Comparison of ENCODE assay signal across 13 cellular contexts in genomic region chr13:87884874-87885273, GRCh38.
DNase-seq lines count a peak whose midpoint lies in the region; ATAC-seq, FAIRE-seq and TF ChIP-seq lines count a peak whose summit lies in the region.
"Had no signal": no experiment of that assay in that cellular context is flagged by ENCODE, and none has a peak within 500 bp of the region (broad histone marks: within the 10 kb centered on the region; RNA-seq: fewer than 3 reads in every experiment).

No MANE protein-coding gene starts in this region.

- in situ Hi-C loops in HAP-1 (cut with MboI; ENCODE audit: low sequenced_read_pairs) = no loop called here

- H3K27ac ChIP-seq in GM23338 (ENCODE audit: low read depth) (no peak overlapping the region), H1 (ENCODE audit: low read depth, low read length) (no peak overlapping the region), neural cell (ENCODE audit: low read length) (peak overlapping the region; percentile 85)

- TF ChIP-seq RAD21 in H1 (IDR thresholded peaks at IDR 0.05 in 1 of 2, conservative IDR thresholded peaks at IDR 0.05 in 1 of 2; ENCODE audit: low read depth in 2 of 2, low read length in 2 of 2) (no peak), neural cell (conservative IDR thresholded peaks at IDR 0.05) (peak; percentile 48)

- H2BK12ac ChIP-seq in H1 (ENCODE audit: low read depth, low read length) = no peak overlapping the region

- no peak overlapping the region for H2BK15ac ChIP-seq in H1 (ENCODE audit: low read length)

- H3K9me3 Mint-ChIP-seq in GM23338 = no peaks in the 10 kb centered on the region
- H3K9me3 Mint-ChIP-seq: dendritic cell treated with granulocyte-macrophage colony-stimulating factor and Interleukin-4, amounts not matched to agents 40 ng/mL and 50 ng/mL, for 4 days had no signal

- H3K14ac ChIP-seq in H1 (ENCODE audit: insufficient read length) = no peak overlapping the region

- peak; percentile 78 for ATAC-seq in GM23338
- ATAC-seq: mucosa of descending colon had no signal

- no peaks in the 10 kb centered on the region for H3K36me3 ChIP-seq in GM23338 (ENCODE audit: insufficient read depth)
- H3K36me3 ChIP-seq in H1 (ENCODE audit: control insufficient read depth in 2 of 4, insufficient read depth in 4 of 4, low read length in 3 of 4) = no peaks in the 10 kb centered on the region
- no peaks in the 10 kb centered on the region for H3K36me3 ChIP-seq in neural cell (ENCODE audit: insufficient read depth, low read length)
- no peaks in the 10 kb centered on the region for H3K36me3 ChIP-seq in HAP-1 (replicated peaks)

- H4K5ac ChIP-seq in H1 (ENCODE audit: insufficient read length, low read depth, low read length) = no peak overlapping the region

- H3K4ac ChIP-seq in H1 (replicated peaks; ENCODE audit: insufficient read length, low read depth, low read length) = no peak overlapping the region

- H3K4me1 Mint-ChIP-seq in GM23338 = peaks cover 9% of the 10 kb centered on the region; the same call in 2 of the 3 replicates

- no peak overlapping the region for H2BK120ac ChIP-seq in H1 (replicated peaks; ENCODE audit: low read depth, low read length)

- no peak for TF ChIP-seq POLR2A in H1 (IDR thresholded peaks at IDR 0.05; ENCODE audit: control extremely low read depth in 1 of 2, low read depth in 2 of 2, low read length in 2 of 2)

- no peaks in the 10 kb centered on the region for H3K79me1 ChIP-seq in H1 (ENCODE audit: low read depth, low read length)

- H3K56ac ChIP-seq in H1 (replicated peaks; ENCODE audit: insufficient read length, low read depth, low read length) = no peak overlapping the region

- H3K9me2 ChIP-seq in GM23338 (ENCODE audit: insufficient read depth) (no peaks in the 10 kb centered on the region), neural cell (ENCODE audit: insufficient read depth, low read length) (no peaks in the 10 kb centered on the region)

- H3K9me3 ChIP-seq in H1 (ENCODE audit: insufficient read depth in 2 of 2, low read depth in 1 of 2, low read length in 1 of 2) = no peaks in the 10 kb centered on the region
- H3K9me3 ChIP-seq in neural cell (ENCODE audit: low read length) = no peaks in the 10 kb centered on the region
- H3K9me3 ChIP-seq in HAP-1 = no peaks in the 10 kb centered on the region
- H3K9me3 ChIP-seq: mucosa of descending colon had no signal

- POLR2A ChIA-PET in H1 (lab: Charles Lee; ENCODE audit: partially characterized antibody) = no interaction called here

- no peak overlapping the region for H2AK5ac ChIP-seq in H1 (ENCODE audit: low read depth, low read length)

- CTCF ChIA-PET in H1 (lab: Charles Lee; ENCODE audit: partially characterized antibody) = interaction anchor here (0.9 kb wide), 1 partner anchor 9 kb away, joined by 3 read pairs; no protein-coding TSS in a partner anchor

- H3K79me2 ChIP-seq in GM23338 (replicated peaks; ENCODE audit: insufficient read depth) (no peaks in the 10 kb centered on the region), H1 (ENCODE audit: control insufficient read depth in 1 of 2, insufficient read depth in 2 of 2, low read length in 2 of 2) (no peaks in the 10 kb centered on the region), neural cell (replicated peaks; ENCODE audit: insufficient read depth, low read length) (no peaks in the 10 kb centered on the region)

- no peak overlapping the region for H2BK20ac ChIP-seq in H1 (ENCODE audit: low read length)

- no peak overlapping the region for H3K27ac Mint-ChIP-seq in GM23338
- H3K27ac Mint-ChIP-seq: dendritic cell treated with granulocyte-macrophage colony-stimulating factor and Interleukin-4, amounts not matched to agents 40 ng/mL and 50 ng/mL, for 4 days had no signal

- H3K23ac ChIP-seq in H1 (ENCODE audit: insufficient read length) = no peak overlapping the region

- no peak overlapping the region for H4K91ac ChIP-seq in H1 (replicated peaks; ENCODE audit: insufficient read length, low read length)

- no peak for FAIRE-seq in H1 (lab: Jason Lieb, UNC)

- no peak for TF ChIP-seq CTCF in GM23338 (conservative IDR thresholded peaks at IDR 0.05; ENCODE audit: low read depth in 2 of 2)
- TF ChIP-seq CTCF in H1 (IDR thresholded peaks at IDR 0.05; ENCODE audit: control extremely low read depth in 1 of 3, insufficient read depth in 1 of 3, low read depth in 1 of 3, low read length in 3 of 3) = no peak
- no peak for TF ChIP-seq CTCF in neural cell (IDR thresholded peaks at IDR 0.05; ENCODE audit: poor library complexity, severe bottlenecking)

- H4K20me1 ChIP-seq in GM23338 (replicated peaks; ENCODE audit: insufficient read depth) (no peaks in the 10 kb centered on the region), H1 (replicated peaks in 1 of 2; ENCODE audit: control insufficient read depth in 1 of 2, insufficient read depth in 2 of 2, low read length in 2 of 2) (no peaks in the 10 kb centered on the region), neural cell (ENCODE audit: insufficient read depth) (no peaks in the 10 kb centered on the region)

- WGBS in H1 (ENCODE audit: extremely low coverage in 1 of 2, insufficient coverage in 1 of 2, insufficient read length in 1 of 2, insufficient replicate concordance in 2 of 2, low coverage in 1 of 2, low lambda C conversion rate in 2 of 2, missing lambda C conversion rate in 1 of 2), 2 experiments = 87% methylated on average over 5 of the region's 5 CpGs; no CpG with 5 or more reads in 1 of the 2 experiments

- peak; percentile 40 for DNase-seq in GM23338 (ENCODE audit: low spot score)
- peak; percentile 40 for DNase-seq in NCI-H2227 treated with DMSO at 0.1 percent for 48 hours (lab: John Stamatoyannopoulos, UW)
- peak in 1 of 2 experiments; percentile 13 for DNase-seq in H1 (ENCODE audit: low read depth in 1 of 2, low spot score in 2 of 2)
- no peak for DNase-seq in NCI-H1048 (lab: John Stamatoyannopoulos, UW)
- DNase-seq in D341Med (ENCODE audit: low spot score) = no peak
- DNase-seq in HAP-1 (ENCODE audit: low spot score in 2 of 2) = no peak
- DNase-seq in activated CD4-positive, alpha-beta T cell treated with anti-CD3 and anti-CD28 coated beads, Interleukin-2, amount 50 U/mL, for 4 hours = no peak
- DNase-seq: activated CD4-positive, alpha-beta T cell treated with anti-CD3 and anti-CD28 coated beads for 1 hour; activated naive CD4-positive, alpha-beta T cell; Karpas-422; mucosa of descending colon had no signal

- no peak overlapping the region for H3K4me3 ChIP-seq in GM23338
- no peak overlapping the region for H3K4me3 ChIP-seq in H1 (ENCODE audit: extremely low read depth in 1 of 4, insufficient read depth in 2 of 4, low read depth in 3 of 4, low read length in 4 of 4)
- H3K4me3 ChIP-seq in neural cell (ENCODE audit: low read length) = peak overlapping the region; percentile 7
- no peak overlapping the region for H3K4me3 ChIP-seq in HAP-1
- H3K4me3 ChIP-seq: mucosa of descending colon had no signal

- H3K4me3 Mint-ChIP-seq in GM23338 = no peak overlapping the region
- H3K4me3 Mint-ChIP-seq: dendritic cell treated with granulocyte-macrophage colony-stimulating factor and Interleukin-4, amounts not matched to agents 40 ng/mL and 50 ng/mL, for 4 days had no signal

- H3K4me2 ChIP-seq in GM23338 = no peak overlapping the region
- no peak overlapping the region for H3K4me2 ChIP-seq in H1 (ENCODE audit: insufficient read depth in 1 of 2, low read depth in 2 of 2, low read length in 2 of 2)
- peak overlapping the region; percentile 66 for H3K4me2 ChIP-seq in neural cell (ENCODE audit: low read length)

- no peaks in the 10 kb centered on the region for H3K36me3 Mint-ChIP-seq in GM23338 (ENCODE audit: low read depth)

- H3K18ac ChIP-seq in H1 (ENCODE audit: extremely low read depth, low read length) = no peak overlapping the region

- no peak for TF ChIP-seq EP300 in H1 (IDR thresholded peaks at IDR 0.05; ENCODE audit: borderline replicate concordance in 1 of 2, low read depth in 2 of 2, low read length in 2 of 2)
- TF ChIP-seq EP300 in neural cell (conservative IDR thresholded peaks at IDR 0.05; ENCODE audit: poor library complexity, severe bottlenecking) = peak; percentile 92

- no peak overlapping the region for H2BK5ac ChIP-seq in H1 (ENCODE audit: low read depth, low read length)

- H3K4me1 ChIP-seq in GM23338 (ENCODE audit: insufficient read depth) (peaks cover 5% of the 10 kb centered on the region), H1 (replicated peaks in 1 of 4; ENCODE audit: control insufficient read depth in 3 of 4, insufficient read depth in 4 of 4, low read length in 3 of 4) (no peaks in the 10 kb centered on the region), HAP-1 (no peaks in the 10 kb centered on the region)

- H2AFZ ChIP-seq in GM23338 (no peak overlapping the region), H1 (ENCODE audit: low read length) (no peak overlapping the region), neural cell (ENCODE audit: low read depth, low read length) (no peak overlapping the region)

- H3K27me3 Mint-ChIP-seq in GM23338 (ENCODE audit: insufficient read depth, low read depth, poor library complexity) = no peaks in the 10 kb centered on the region
- H3K27me3 Mint-ChIP-seq: dendritic cell treated with granulocyte-macrophage colony-stimulating factor and Interleukin-4, amounts not matched to agents 40 ng/mL and 50 ng/mL, for 4 days had no signal

- no peaks in the 10 kb centered on the region for H3F3A ChIP-seq in GM23338 (replicated peaks; ENCODE audit: low read depth)
- H3F3A ChIP-seq in neural cell (ENCODE audit: insufficient read depth, low read length, poor library complexity, severe bottlenecking) = peaks cover 5% of the 10 kb centered on the region

- no peak overlapping the region for H4K8ac ChIP-seq in H1 (ENCODE audit: extremely low read depth, insufficient read depth, low read length)

- no peaks in the 10 kb centered on the region for H3K23me2 ChIP-seq in H1 (ENCODE audit: low read depth, low read length)

- H3K27me3 ChIP-seq in GM23338 (ENCODE audit: insufficient read depth) = no peaks in the 10 kb centered on the region
- no peaks in the 10 kb centered on the region for H3K27me3 ChIP-seq in H1 (replicated peaks in 1 of 4; ENCODE audit: control insufficient read depth in 3 of 4, extremely low read depth in 1 of 4, insufficient read depth in 3 of 4, low read length in 3 of 4)
- no peaks in the 10 kb centered on the region for H3K27me3 ChIP-seq in neural cell (ENCODE audit: insufficient read depth, low read depth, low read length)
- H3K27me3 ChIP-seq in HAP-1 (ENCODE audit: low read depth) = no peaks in the 10 kb centered on the region

- H3K9ac ChIP-seq in H1 (replicated peaks in 1 of 4; ENCODE audit: extremely low read depth in 1 of 4, low read depth in 3 of 4, low read length in 3 of 4) = no peak overlapping the region
- H3K9ac ChIP-seq in neural cell (ENCODE audit: low read length) = peak overlapping the region; percentile 46

TF ChIP-seq in GM23338, 12 proteins besides CTCF, POLR2A, EP300 and RAD21 (continues in another document):
- TF ChIP-seq POLR2AphosphoS5 (IDR thresholded peaks at IDR 0.05; ENCODE audit: low read depth) = no peak

TF ChIP-seq in H1, 55 proteins besides CTCF, POLR2A, EP300 and RAD21:
- no peak for TF ChIP-seq SP2 (IDR thresholded peaks at IDR 0.05; ENCODE audit: low read length)
- no peak for TF ChIP-seq KDM4A (IDR thresholded peaks at IDR 0.05; ENCODE audit: low read depth, low read length, severe bottlenecking)
- peak; percentile 90 for TF ChIP-seq JUND (IDR thresholded peaks at IDR 0.05; ENCODE audit: low read length)

TF ChIP-seq in neural cell, 6 proteins besides CTCF, POLR2A, EP300 and RAD21 (continues in another document):
- no peak for TF ChIP-seq TAF1 (IDR thresholded peaks at IDR 0.05; ENCODE audit: low read depth)
- no peak for TF ChIP-seq EZH2 (IDR thresholded peaks at IDR 0.05; ENCODE audit: borderline replicate concordance, insufficient read depth, low read length, poor library complexity, severe bottlenecking)

Comparison
In these comparisons a context has a peak if more than half of its experiments do, and no peak if none do; other contexts are left out.
1. DNase-seq: peak in GM23338 (single experiment) and NCI-H2227 treated with DMSO at 0.1 percent for 48 hours (single experiment); none in NCI-H1048 (single experiment), D341Med (single experiment), HAP-1 (0 of 2) and activated CD4-positive, alpha-beta T cell treated with anti-CD3 and anti-CD28 coated beads, Interleukin-2, amount 50 U/mL, for 4 hours (0 of 2).